11 cellular contexts compared by ENCODE assay signal in the genomic region with DNA sequence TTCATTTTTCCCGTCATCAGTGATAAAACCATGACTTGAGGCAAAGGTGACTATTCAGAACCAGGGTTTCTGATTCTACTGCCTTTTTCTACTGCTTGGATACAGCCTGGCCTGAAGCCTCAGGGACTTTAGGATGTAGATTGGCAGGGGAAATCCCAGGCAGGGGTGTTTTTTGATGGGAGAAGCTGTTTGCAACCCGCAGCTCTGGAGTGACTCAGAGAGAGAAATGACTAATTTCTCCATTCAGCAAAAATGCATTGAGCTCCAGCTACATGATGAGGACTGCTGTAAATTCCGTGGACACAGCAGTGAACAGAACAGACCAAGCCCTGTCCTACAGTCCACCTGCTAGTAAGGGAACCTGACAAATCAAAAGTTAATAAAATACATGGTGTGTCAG.
A peak's percentile ranks its signal among the peaks of the same experiment; 100 is the strongest.
DNase-seq lines count a peak whose midpoint lies in the region; ATAC-seq, FAIRE-seq and TF ChIP-seq lines count a peak whose summit lies in the region.
"Had no signal": no experiment of that assay in that cellular context is flagged by ENCODE, and none has a peak within 500 bp of the region (broad histone marks: within the 10 kb centered on the region; RNA-seq: fewer than 3 reads in every experiment).

No MANE protein-coding gene starts in this region.

- no peak for TF ChIP-seq CTCF in GM12878 (IDR thresholded peaks at IDR 0.05 in 2 of 3, conservative IDR thresholded peaks at IDR 0.05 in 1 of 3; ENCODE audit: control insufficient read depth in 2 of 3, extremely low read depth in 1 of 3, insufficient read depth in 1 of 3, low read depth in 3 of 3, low read length in 3 of 3)

- RAD21 ChIA-PET in GM12878 (lab: Charles Lee; ENCODE audit: unreplicated experiment): no interaction called here

- H3K4me2 ChIP-seq in GM12878 (ENCODE audit: control insufficient read depth, insufficient read depth) (no peak overlapping the region), Karpas-422 (ENCODE audit: low read depth, low read length, poor library complexity, severe bottlenecking) (no peak overlapping the region)

- no peak overlapping the region for H3K9ac ChIP-seq in GM12878 (ENCODE audit: control insufficient read depth, insufficient read depth, low read length)
- H3K9ac ChIP-seq in Karpas-422 (ENCODE audit: low read length): no peak overlapping the region

- intact Hi-C loops in GM12878 (cut with micrococcal nuclease; ENCODE audit: unreplicated experiment): no loop called here

- TF ChIP-seq POLR2A in GM12878 (IDR thresholded peaks at IDR 0.05; ENCODE audit: low read depth, low read length): no peak

- FAIRE-seq in GM12878 (lab: Jason Lieb, UNC): no peak

- DNase-seq in ELR (ENCODE audit: low read depth): peak; percentile 85
- no peak for DNase-seq in GM12878 (ENCODE audit: low read depth, low spot score)
- peak; percentile 47 for DNase-seq in non-pigmented ciliary epithelial cell (ENCODE audit: low read depth)
- no peak for DNase-seq in Karpas-422
- DNase-seq in D341Med (ENCODE audit: low spot score): no peak
- no peak for DNase-seq in NCI-H2196 treated with DMSO at 0.1 percent for 48 hours (lab: John Stamatoyannopoulos, UW; ENCODE audit: unreplicated experiment)
- DNase-seq: amygdala, gastrocnemius medialis had no signal

- CTCF ChIA-PET in GM12878 (lab: Yijun Ruan, JAX): interaction anchor here (0.6 to 0.7 kb wide), 2 partner anchors 17 to 58 kb away, joined by 3 read pairs; no protein-coding TSS in a partner anchor

- 0% methylated on average over 3 of the region's 3 CpGs for WGBS in GM12878 (ENCODE audit: insufficient coverage, insufficient replicate concordance, low lambda C conversion rate, missing lambda C conversion rate)

- H3K9me2 ChIP-seq in Karpas-422 (replicated peaks; ENCODE audit: insufficient read depth, low read length): no peaks in the 10 kb centered on the region

- TF ChIP-seq RAD21 in GM12878 (IDR thresholded peaks at IDR 0.05; ENCODE audit: insufficient read depth, low read depth, low read length): no peak

- H3K27ac ChIP-seq in GM12878 (ENCODE audit: control insufficient read depth, insufficient read depth) (no peak overlapping the region), Karpas-422 (ENCODE audit: low read length) (no peak overlapping the region)
- H3K27ac ChIP-seq: gastrocnemius medialis, thoracic aorta, VCaP had no signal

- TF ChIP-seq EP300 in GM12878 (IDR thresholded peaks at IDR 0.05; ENCODE audit: borderline replicate concordance in 1 of 2, control insufficient read depth in 1 of 2, low read depth in 2 of 2, low read length in 2 of 2): no peak

- H3K27me3 ChIP-seq in GM12878 (replicated peaks in 1 of 2; ENCODE audit: control insufficient read depth in 2 of 2, insufficient read depth in 2 of 2, low read length in 1 of 2) (no peaks in the 10 kb centered on the region), Karpas-422 (ENCODE audit: low read length) (no peaks in the 10 kb centered on the region)
- H3K27me3 ChIP-seq: gastrocnemius medialis had no signal

- H2AFZ ChIP-seq in GM12878 (ENCODE audit: control insufficient read depth, low read depth, low read length) (no peak overlapping the region), Karpas-422 (ENCODE audit: low read length) (no peak overlapping the region)

- H3K36me3 ChIP-seq in GM12878 (ENCODE audit: control insufficient read depth in 2 of 2, insufficient read depth in 2 of 2, low read length in 1 of 2) (no peaks in the 10 kb centered on the region), Karpas-422 (ENCODE audit: insufficient read depth, low read length) (no peaks in the 10 kb centered on the region)
- H3K36me3 ChIP-seq: gastrocnemius medialis, thoracic aorta had no signal

- H3K4me3 ChIP-seq in GM12878 (no peak overlapping the region), Karpas-422 (ENCODE audit: low read length) (no peak overlapping the region)
- H3K4me3 ChIP-seq: gastrocnemius medialis, thoracic aorta had no signal

- H4K20me1 ChIP-seq in GM12878 (ENCODE audit: control insufficient read depth, insufficient read depth): no peaks in the 10 kb centered on the region
- no peaks in the 10 kb centered on the region for H4K20me1 ChIP-seq in Karpas-422 (ENCODE audit: insufficient read depth, low read depth, low read length)

- POLR2A ChIA-PET in GM12878 (lab: Charles Lee): no interaction called here

- no TSS peak for BruUV-seq in GM12878 (replicated peaks; lab: Mats Ljungman, UMichigan)

- SMC1A ChIA-PET in GM12878 (lab: Charles Lee; ENCODE audit: uncharacterized antibody, unreplicated experiment): no interaction called here

- H3K79me2 ChIP-seq in GM12878 (ENCODE audit: control insufficient read depth, insufficient read depth, low read length) (no peaks in the 10 kb centered on the region), Karpas-422 (ENCODE audit: low read length) (no peaks in the 10 kb centered on the region)

- no peaks in the 10 kb centered on the region for H3K9me3 ChIP-seq in GM12878 (replicated peaks; ENCODE audit: control insufficient read depth, insufficient read depth, low read length)
- no peaks in the 10 kb centered on the region for H3K9me3 ChIP-seq in Karpas-422 (ENCODE audit: low read length)
- H3K9me3 ChIP-seq: gastrocnemius medialis, thoracic aorta had no signal

- in situ Hi-C loops in GM12878 (cut with MboI): no loop called here

- H3K4me1 ChIP-seq in GM12878 (ENCODE audit: control insufficient read depth, insufficient read depth, low read length) (no peaks in the 10 kb centered on the region), Karpas-422 (ENCODE audit: low read length) (no peaks in the 10 kb centered on the region)
- H3K4me1 ChIP-seq: gastrocnemius medialis had no signal

- ATAC-seq in HG02884 (IDR thresholded peaks at IDR 0.05; ENCODE audit: unreplicated experiment) (peak; percentile 68), GM12878 (peak; percentile 27)
- ATAC-seq: gastrocnemius medialis had no signal

TF ChIP-seq in GM12878, 131 proteins besides CTCF, POLR2A, EP300 and RAD21:
- TF ChIP-seq CBFB (IDR thresholded peaks at IDR 0.05; ENCODE audit: low read depth) (no peak), RBBP5 (conservative IDR thresholded peaks at IDR 0.05) (no peak), GABPA (IDR thresholded peaks at IDR 0.05; ENCODE audit: low read depth) (no peak), HDAC6 (IDR thresholded peaks at IDR 0.05; ENCODE audit: unreplicated experiment) (no peak), MEF2A (IDR thresholded peaks at IDR 0.05; ENCODE audit: insufficient read depth, low read depth, low read length) (no peak), MTA2 (IDR thresholded peaks at IDR 0.05; ENCODE audit: low read depth) (no peak), POLR2AphosphoS2 (IDR thresholded peaks at IDR 0.05; ENCODE audit: low read depth, low read length) (no peak)

Comparison
In these comparisons a context has a peak if more than half of its experiments do, and no peak if none do; other contexts are left out.
1. DNase-seq: peak in ELR (single experiment) and non-pigmented ciliary epithelial cell (single experiment); none in GM12878 (single experiment), Karpas-422 (single experiment), D341Med (single experiment) and NCI-H2196 treated with DMSO at 0.1 percent for 48 hours (single experiment).